27 cellular contexts compared by ENCODE assay signal in the genomic region with DNA sequence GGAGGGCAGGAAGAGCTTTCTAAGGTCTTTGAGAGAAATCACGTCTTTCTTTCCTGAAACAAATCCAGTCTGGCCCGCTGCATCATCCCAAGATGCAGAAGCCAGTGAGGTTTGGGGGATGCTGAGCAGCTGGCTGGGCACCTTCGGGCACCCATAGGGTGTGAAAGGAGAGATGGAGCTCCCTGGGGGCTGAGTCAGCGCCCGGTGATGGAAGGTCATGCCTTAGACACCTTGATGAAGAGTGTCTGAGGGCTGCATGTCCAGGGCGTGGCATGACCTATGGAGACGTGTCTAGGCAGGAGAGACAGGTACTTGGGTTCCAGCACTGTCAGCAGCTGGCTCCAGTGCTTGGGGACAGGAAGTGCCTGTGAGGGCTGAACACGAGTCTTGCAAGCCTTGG.
"Had no signal": no experiment of that assay in that cellular context is flagged by ENCODE, and none has a peak within 500 bp of the region (broad histone marks: within the 10 kb centered on the region; RNA-seq: fewer than 3 reads in every experiment).

No MANE protein-coding gene starts in this region.

- H3K4me1 ChIP-seq: ascending aorta, breast epithelium, colonic mucosa had no signal

- H3K36me3 ChIP-seq: ascending aorta, breast epithelium, cardiac muscle cell, colonic mucosa, WERI-Rb-1 had no signal

- H3K27ac ChIP-seq: ascending aorta, breast epithelium, cardiac muscle cell, colonic mucosa, epithelial cell of prostate, WERI-Rb-1 had no signal

- ATAC-seq: activated CD4-positive, CD25-positive, alpha-beta regulatory T cell treated with anti-CD3 and anti-CD28 coated beads, Interleukin-2, amount 50 U/mL, for 24 hours; activated CD8-positive, alpha-beta T cell treated with anti-CD3 and anti-CD28 coated beads for 36 hours; activated naive CD4-positive, alpha-beta T cell treated with anti-CD3 and anti-CD28 coated beads, Interleukin-2, amount 50 U/mL, for 72 hours; activated T-cell treated with anti-CD3 and anti-CD28 coated beads, Interleukin-2, amount 50 U/mL, for 4 hours; activated T-helper 17 cell treated with anti-CD3 and anti-CD28 coated beads, Interleukin-2, amount 50 U/mL, for 72 hours; T-helper 17 cell had no signal

- H3K27me3 ChIP-seq: ascending aorta, breast epithelium, colonic mucosa had no signal

- H3K9me3 ChIP-seq: ascending aorta, breast epithelium, colonic mucosa had no signal

- DNase-seq: activated B cell treated with CpG ODN at 0.5 μM for 24 hours; activated CD4-positive, alpha-beta T cell treated with anti-CD3 and anti-CD28 coated beads for 48 hours; activated CD4-positive, alpha-beta T cell treated with anti-CD3 and anti-CD28 coated beads, Interleukin-2, amount 50 U/mL, for 1 hour; activated CD4-positive, alpha-beta T cell treated with anti-CD3 and anti-CD28 coated beads, Interleukin-2, amount 50 U/mL, for 48 hours; activated CD8-positive, alpha-beta memory T cell treated with anti-CD3 and anti-CD28 coated beads for 24 hours; activated CD8-positive, alpha-beta T cell treated with anti-CD3 and anti-CD28 coated beads for 36 hours; activated gamma-delta T cell; activated naive CD4-positive, alpha-beta T cell; activated naive CD4-positive, alpha-beta T cell treated with anti-CD3 and anti-CD28 coated beads, Interleukin-2, amount 10 ng/mL, durations not matched to agents 7 days and 5 days; activated naive CD8-positive, alpha-beta T cell treated with anti-CD3 and anti-CD28 coated beads, Interleukin-2, amount 10 ng/mL, durations not matched to agents 7 days and 5 days; activated T-cell treated with anti-CD3 and anti-CD28 coated beads, Interleukin-2, amount 50 U/mL, for 4 hours; central memory CD4-positive, alpha-beta T cell; cerebellar nuclear complex; colonic mucosa; effector CD8-positive, alpha-beta T cell; foreskin fibroblast; head of caudate nucleus; T-helper 17 cell; T1000; WERI-Rb-1 had no signal

- H3K4me3 ChIP-seq: ascending aorta, breast epithelium, cardiac muscle cell, colonic mucosa had no signal
